1 cellular context compared by ENCODE assay signal in the genomic region with DNA sequence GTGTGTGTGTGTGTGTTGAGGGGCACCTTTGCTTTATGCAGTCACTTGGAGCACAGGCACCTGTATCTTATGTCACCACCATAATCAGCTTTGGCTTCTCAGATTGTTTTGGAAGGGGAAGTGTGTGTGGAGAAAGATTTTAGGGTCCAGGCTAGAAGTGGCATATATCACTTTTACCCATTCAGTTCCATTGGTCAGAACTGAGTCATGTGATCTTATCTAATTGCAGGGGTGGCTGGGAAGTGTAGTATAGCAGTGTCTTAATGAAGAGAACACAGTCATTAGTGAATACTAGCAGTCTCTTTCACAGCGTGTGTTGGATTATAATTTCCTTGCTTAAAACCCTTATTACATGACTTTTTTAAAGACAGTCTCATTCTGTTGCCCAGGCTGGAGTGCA.
TF ChIP-seq lines count a peak whose summit lies in the region.

No MANE protein-coding gene starts in this region.

TF ChIP-seq in GM12878, 131 proteins besides CTCF, POLR2A, EP300 and RAD21 (continued from another document):
- TF ChIP-seq RUNX3 (IDR thresholded peaks at IDR 0.05; ENCODE audit: low read length): no peak
- TF ChIP-seq, protein P1, sequence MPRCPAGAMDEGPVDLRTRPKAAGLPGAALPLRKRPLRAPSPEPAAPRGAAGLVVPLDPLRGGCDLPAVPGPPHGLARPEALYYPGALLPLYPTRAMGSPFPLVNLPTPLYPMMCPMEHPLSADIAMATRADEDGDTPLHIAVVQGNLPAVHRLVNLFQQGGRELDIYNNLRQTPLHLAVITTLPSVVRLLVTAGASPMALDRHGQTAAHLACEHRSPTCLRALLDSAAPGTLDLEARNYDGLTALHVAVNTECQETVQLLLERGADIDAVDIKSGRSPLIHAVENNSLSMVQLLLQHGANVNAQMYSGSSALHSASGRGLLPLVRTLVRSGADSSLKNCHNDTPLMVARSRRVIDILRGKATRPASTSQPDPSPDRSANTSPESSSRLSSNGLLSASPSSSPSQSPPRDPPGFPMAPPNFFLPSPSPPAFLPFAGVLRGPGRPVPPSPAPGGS (IDR thresholded peaks at IDR 0.05; ENCODE audit: borderline replicate concordance, insufficient read depth, low read depth, low read length, poor library complexity, severe bottlenecking): no peak
- peak; percentile 46; the same call in 1 of the 2 replicates for TF ChIP-seq RAD51 (IDR thresholded peaks at IDR 0.05)
- TF ChIP-seq, protein P2, sequence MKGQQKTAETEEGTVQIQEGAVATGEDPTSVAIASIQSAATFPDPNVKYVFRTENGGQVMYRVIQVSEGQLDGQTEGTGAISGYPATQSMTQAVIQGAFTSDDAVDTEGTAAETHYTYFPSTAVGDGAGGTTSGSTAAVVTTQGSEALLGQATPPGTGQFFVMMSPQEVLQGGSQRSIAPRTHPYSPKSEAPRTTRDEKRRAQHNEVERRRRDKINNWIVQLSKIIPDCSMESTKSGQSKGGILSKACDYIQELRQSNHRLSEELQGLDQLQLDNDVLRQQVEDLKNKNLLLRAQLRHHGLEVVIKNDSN (IDR thresholded peaks at IDR 0.05; ENCODE audit: borderline replicate concordance, extremely low read length, insufficient read depth, low read depth, low read length): peak; percentile 26
- TF ChIP-seq HCFC1 (IDR thresholded peaks at IDR 0.05; ENCODE audit: low read length): peak; percentile 37
- peak; percentile 41 for TF ChIP-seq SIX5 (IDR thresholded peaks at IDR 0.05; ENCODE audit: low read depth, low read length, severe bottlenecking)
- TF ChIP-seq CBX3 (IDR thresholded peaks at IDR 0.05; ENCODE audit: borderline replicate concordance, low read depth): no peak
